In the genomic region with DNA sequence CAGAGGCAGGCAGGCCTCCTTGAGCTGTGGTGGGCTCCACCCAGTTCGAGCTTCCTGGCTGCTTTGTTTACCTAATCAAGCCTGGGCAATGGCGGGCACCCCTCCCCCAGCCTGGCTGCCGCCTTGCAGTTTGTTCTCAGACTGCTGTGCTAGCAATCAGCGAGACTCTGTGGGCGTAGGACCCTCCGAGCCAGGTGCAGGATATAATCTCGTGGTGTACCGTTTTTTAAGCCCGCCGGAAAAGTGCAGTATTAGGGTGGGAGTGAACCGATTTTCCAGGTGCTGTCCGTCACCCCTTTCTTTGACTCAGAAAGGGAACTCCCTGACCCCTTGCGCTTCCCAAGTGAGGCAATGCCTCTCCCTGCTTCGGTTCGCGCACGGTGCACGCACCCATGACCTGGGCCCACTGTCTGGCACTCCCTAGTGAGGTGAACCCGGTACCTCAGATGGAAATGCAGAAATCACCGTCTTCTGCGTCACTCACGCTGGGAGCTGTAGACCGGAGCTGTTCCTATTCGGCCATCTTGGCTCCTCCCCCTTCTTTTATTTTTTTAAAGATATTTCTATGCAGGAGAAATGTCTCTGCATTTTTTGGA, we compare ENCODE assay signal across 8 cellular contexts.
DNase-seq lines count a peak whose midpoint lies in the region; ATAC-seq and TF ChIP-seq lines count a peak whose summit lies in the region.
"Not testable (repeated sequence)": the region's sequence is repeated elsewhere in the genome, so short reads cannot be mapped to it uniquely, and the experiment has no call there.

No MANE protein-coding gene starts in this region.

- H3K4me3 Mint-ChIP-seq in CD4-positive, CD25-positive, alpha-beta regulatory T cell = peak overlapping the region; percentile 80 to 95 (median 86)
- peak overlapping the region; percentile 58 for H3K4me3 Mint-ChIP-seq in endodermal cell
- peak overlapping the region; percentile 51 for H3K4me3 Mint-ChIP-seq in stimulated activated memory B cell treated with anti-CD40 and anti-IgM and Interleukin-4, amounts not matched to agents 10 μg/mL and 1 μg/mL and 100 μg/mL, for 72 hours

- not testable (repeated sequence) for H3K9ac ChIP-seq in SU-DHL-6 (ENCODE audit: low read length); endodermal cell (ENCODE audit: extremely low read depth, low read length, poor library complexity, severe bottlenecking)

- DNase-seq in CD4-positive, CD25-positive, alpha-beta regulatory T cell = peak; percentile 1 to 61 (median 5)
- peak; percentile 5 to 8 for DNase-seq in activated CD4-positive, alpha-beta T cell treated with anti-CD3 and anti-CD28 coated beads, Interleukin-2, amount 50 U/mL, for 48 hours
- DNase-seq in activated gamma-delta T cell treated with Interleukin-2 at 50 U/mL for 16 hours (peak; percentile 44), mucosa of descending colon (peak; percentile 21 to 45 (median 40))
- DNase-seq in endodermal cell = not testable (repeated sequence)

- H3K27ac ChIP-seq in CD4-positive, CD25-positive, alpha-beta regulatory T cell (ENCODE audit: insufficient read depth, low read length, poor library complexity, severe bottlenecking) = peak overlapping the region; percentile 59
- H3K27ac ChIP-seq in SU-DHL-6 (ENCODE audit: low read depth, low read length) = peak overlapping the region; percentile 46
- H3K27ac ChIP-seq in endodermal cell (ENCODE audit: low read depth, low read length) = not testable (repeated sequence)

- peaks cover 18% of the 10 kb centered on the region for H3K4me1 ChIP-seq in CD4-positive, CD25-positive, alpha-beta regulatory T cell (ENCODE audit: control insufficient read depth, insufficient read depth, low read length, poor library complexity, severe bottlenecking)
- H3K4me1 ChIP-seq in endodermal cell (ENCODE audit: control insufficient read depth, insufficient read depth, low read length); mucosa of descending colon (ENCODE audit: low read depth): not testable (repeated sequence)

- peaks cover 23% of the 10 kb centered on the region for H3K36me3 Mint-ChIP-seq in CD4-positive, CD25-positive, alpha-beta regulatory T cell
- not testable (repeated sequence) for H3K36me3 Mint-ChIP-seq in endodermal cell (ENCODE audit: low read depth); stimulated activated memory B cell treated with anti-CD40 and anti-IgM and Interleukin-4, amounts not matched to agents 10 μg/mL and 1 μg/mL and 100 μg/mL, for 72 hours

- H3K36me3 ChIP-seq in CD4-positive, CD25-positive, alpha-beta regulatory T cell (ENCODE audit: control insufficient read depth, insufficient read depth, low read length); SU-DHL-6 (ENCODE audit: low read length); endodermal cell (ENCODE audit: control insufficient read depth, insufficient read depth, low read length); mucosa of descending colon (ENCODE audit: low read depth): not testable (repeated sequence)

- H3K79me2 ChIP-seq in SU-DHL-6 (ENCODE audit: insufficient read depth, low read length) = not testable (repeated sequence)

- TF ChIP-seq CTCF in SU-DHL-6 (IDR thresholded peaks at IDR 0.05; ENCODE audit: insufficient read depth, low read length, poor library complexity, severe bottlenecking); endodermal cell (conservative IDR thresholded peaks at IDR 0.05); mucosa of descending colon (IDR thresholded peaks at IDR 0.05): not testable (repeated sequence)

- peak; percentile 16 to 22 for ATAC-seq in CD4-positive, CD25-positive, alpha-beta regulatory T cell (ENCODE audit: low read depth in 2 of 2)
- peak; percentile 41 for ATAC-seq in HG02642 (IDR thresholded peaks at IDR 0.05; ENCODE audit: poor library complexity, unreplicated experiment)
- not testable (repeated sequence) for ATAC-seq in mucosa of descending colon; stimulated activated memory B cell treated with anti-CD40 and anti-IgM and Interleukin-4, amounts not matched to agents 10 μg/mL and 1 μg/mL and 100 μg/mL, for 72 hours

- H3K4me3 ChIP-seq in CD4-positive, CD25-positive, alpha-beta regulatory T cell (ENCODE audit: low read depth, low read length) = peak overlapping the region; percentile 28
- H3K4me3 ChIP-seq in SU-DHL-6 (ENCODE audit: insufficient read depth, low read length, poor library complexity, severe bottlenecking); endodermal cell (ENCODE audit: low read length); mucosa of descending colon: not testable (repeated sequence)

- WGBS in endodermal cell (ENCODE audit: insufficient coverage in 1 of 2, insufficient read length in 1 of 2), 2 experiments = 70 to 92% methylated on average over 6 to 22 of the region's 24 CpGs

- H3K9me3 Mint-ChIP-seq in CD4-positive, CD25-positive, alpha-beta regulatory T cell = peaks cover 0 to 17% (median 0%) of the 10 kb centered on the region in 7 donors
- not testable (repeated sequence) for H3K9me3 Mint-ChIP-seq in endodermal cell; stimulated activated memory B cell treated with anti-CD40 and anti-IgM and Interleukin-4, amounts not matched to agents 10 μg/mL and 1 μg/mL and 100 μg/mL, for 72 hours

- peaks cover 26 to 43% (median 32%) of the 10 kb centered on the region in 4 donors for H3K4me1 Mint-ChIP-seq in CD4-positive, CD25-positive, alpha-beta regulatory T cell
- H3K4me1 Mint-ChIP-seq in endodermal cell = peaks cover 16% of the 10 kb centered on the region
- not testable (repeated sequence) for H3K4me1 Mint-ChIP-seq in stimulated activated memory B cell treated with anti-CD40 and anti-IgM and Interleukin-4, amounts not matched to agents 10 μg/mL and 1 μg/mL and 100 μg/mL, for 72 hours

- H3K27me3 ChIP-seq in CD4-positive, CD25-positive, alpha-beta regulatory T cell (ENCODE audit: control insufficient read depth, insufficient read depth, low read length); SU-DHL-6 (ENCODE audit: low read length); endodermal cell (ENCODE audit: control insufficient read depth, insufficient read depth, low read length, poor library complexity, severe bottlenecking): not testable (repeated sequence)

- not testable (repeated sequence) for H3K9me3 ChIP-seq in CD4-positive, CD25-positive, alpha-beta regulatory T cell (ENCODE audit: control insufficient read depth in 2 of 2, low read length in 2 of 2); SU-DHL-6 (ENCODE audit: insufficient read depth, low read length); endodermal cell (ENCODE audit: control insufficient read depth, low read length); mucosa of descending colon

- peak overlapping the region; percentile 38 for H3K4me2 ChIP-seq in SU-DHL-6 (ENCODE audit: low read depth, low read length, poor library complexity, severe bottlenecking)

- not testable (repeated sequence) for H3F3A ChIP-seq in SU-DHL-6 (ENCODE audit: insufficient read depth)

- not testable (repeated sequence) for H3K9me2 ChIP-seq in SU-DHL-6 (replicated peaks; ENCODE audit: insufficient read depth, low read length)

- H3K27ac Mint-ChIP-seq in CD4-positive, CD25-positive, alpha-beta regulatory T cell = peak overlapping the region; percentile 78 to 95 (median 86)
- peak overlapping the region; percentile 96 for H3K27ac Mint-ChIP-seq in endodermal cell
- not testable (repeated sequence) for H3K27ac Mint-ChIP-seq in stimulated activated memory B cell treated with anti-CD40 and anti-IgM and Interleukin-4, amounts not matched to agents 10 μg/mL and 1 μg/mL and 100 μg/mL, for 72 hours

- not testable (repeated sequence) for H3K27me3 Mint-ChIP-seq in CD4-positive, CD25-positive, alpha-beta regulatory T cell; endodermal cell (ENCODE audit: insufficient read depth); stimulated activated memory B cell treated with anti-CD40 and anti-IgM and Interleukin-4, amounts not matched to agents 10 μg/mL and 1 μg/mL and 100 μg/mL, for 72 hours

- peak overlapping the region; percentile 78 for H2AFZ ChIP-seq in SU-DHL-6 (ENCODE audit: low read depth, low read length, severe bottlenecking)

- intact Hi-C loops in mucosa of descending colon (cut with DNase I, micrococcal nuclease) = not testable (repeated sequence)

- not testable (repeated sequence) for H4K20me1 ChIP-seq in SU-DHL-6 (ENCODE audit: low read depth, low read length)
